In genomic region chr3:51390186-51390585, GRCh38 we compare ENCODE assay signal across 1 cellular context.
TF ChIP-seq lines count a peak whose summit lies in the region.

No MANE protein-coding gene starts in this region.

TF ChIP-seq in GM12878, 131 proteins besides CTCF, POLR2A, EP300 and RAD21 (continued from another document):
- TF ChIP-seq REST (IDR thresholded peaks at IDR 0.05; ENCODE audit: low read depth, low read length), result no peak
- TF ChIP-seq TCF7 (IDR thresholded peaks at IDR 0.05; ENCODE audit: borderline replicate concordance), result no peak
- no peak for TF ChIP-seq PKNOX1 (IDR thresholded peaks at IDR 0.05)
- TF ChIP-seq CUX1 (IDR thresholded peaks at IDR 0.05; ENCODE audit: insufficient replicate concordance, low read depth, low read length), result no peak
- no peak for TF ChIP-seq SUZ12 (IDR thresholded peaks at IDR 0.05; ENCODE audit: unreplicated experiment)
- no peak for TF ChIP-seq MLLT1 (IDR thresholded peaks at IDR 0.05)
- TF ChIP-seq NFIC (IDR thresholded peaks at IDR 0.05; ENCODE audit: low read depth, low read length), result no peak
- TF ChIP-seq IKZF2 (IDR thresholded peaks at IDR 0.05), result no peak
